17 cellular contexts compared by ENCODE assay signal in genomic region chr18:48093104-48093503, GRCh38.
DNase-seq lines count a peak whose midpoint lies in the region; ATAC-seq and TF ChIP-seq lines count a peak whose summit lies in the region.
"Had no signal": no experiment of that assay in that cellular context is flagged by ENCODE, and none has a peak within 500 bp of the region (broad histone marks: within the 10 kb centered on the region; RNA-seq: fewer than 3 reads in every experiment).

No MANE protein-coding gene starts in this region.

- no peaks in the 10 kb centered on the region for H3K36me3 Mint-ChIP-seq in T-helper 17 cell (ENCODE audit: low read depth)
- H3K36me3 Mint-ChIP-seq in stimulated activated effector memory CD8-positive, alpha-beta T cell treated with anti-CD3 and anti-CD28 coated beads, Interleukin-12 subunit alpha, Interleukin-12 subunit beta, amount 100 ng/mL, for 72 hours: no peaks in the 10 kb centered on the region
- no peaks in the 10 kb centered on the region for H3K36me3 Mint-ChIP-seq in T-cell
- H3K36me3 Mint-ChIP-seq: CD8-positive, alpha-beta T cell had no signal

- POLR2A ChIA-PET in OCI-LY7 (lab: Charles Lee): no interaction called here
- POLR2A ChIA-PET in T-cell (lab: Charles Lee): no interaction called here

- CTCF ChIA-PET in OCI-LY7 (lab: Charles Lee; ENCODE audit: unreplicated experiment) (no interaction called here), T-cell (lab: Charles Lee) (no interaction called here)

- no peak for TF ChIP-seq CTCF in OCI-LY7 (conservative IDR thresholded peaks at IDR 0.05; ENCODE audit: low read length)

- intact Hi-C loops in OCI-LY7 (cut with micrococcal nuclease; ENCODE audit: unreplicated experiment): no loop called here

- H3K79me2 ChIP-seq in OCI-LY7 (ENCODE audit: insufficient read depth, low read depth, low read length): no peaks in the 10 kb centered on the region

- H2AFZ ChIP-seq in OCI-LY7 (ENCODE audit: low read length): no peak overlapping the region

- H3K27ac ChIP-seq in OCI-LY7 (ENCODE audit: low read depth, low read length, poor library complexity, severe bottlenecking): no peak overlapping the region
- H3K27ac ChIP-seq: 22Rv1; A549; BLaER1 treated with 17β-estradiol and CSF1 and Interleukin-3, amounts not matched to agents 10 nM and 100 nM; C4-2B had no signal

- H3K4me1 Mint-ChIP-seq in T-helper 17 cell (peaks cover 1% of the 10 kb centered on the region), T-cell (no peaks in the 10 kb centered on the region)
- no peaks in the 10 kb centered on the region for H3K4me1 Mint-ChIP-seq in stimulated activated effector memory CD8-positive, alpha-beta T cell treated with anti-CD3 and anti-CD28 coated beads, Interleukin-12 subunit alpha, Interleukin-12 subunit beta, amount 100 ng/mL, for 72 hours
- H3K4me1 Mint-ChIP-seq: B cell had no signal

- no peak overlapping the region for H3K4me2 ChIP-seq in OCI-LY7 (ENCODE audit: low read length)
- H3K4me2 ChIP-seq: A549; BLaER1 treated with 17β-estradiol and CSF1 and Interleukin-3, amounts not matched to agents 10 nM and 100 nM had no signal

- H3K9me2 ChIP-seq in OCI-LY7 (ENCODE audit: insufficient read depth, low read length): no peaks in the 10 kb centered on the region

- H3K9me3 ChIP-seq in T-helper 17 cell (ENCODE audit: control insufficient read depth, low read length, poor library complexity, severe bottlenecking): no peaks in the 10 kb centered on the region
- no peaks in the 10 kb centered on the region for H3K9me3 ChIP-seq in OCI-LY7 (ENCODE audit: low read length)
- H3K9me3 ChIP-seq: A549; BLaER1 treated with 17β-estradiol and CSF1 and Interleukin-3, amounts not matched to agents 10 nM and 100 nM; Caco-2 had no signal

- H3K27ac Mint-ChIP-seq in T-helper 17 cell (no peak overlapping the region), T-cell (no peak overlapping the region)
- H3K27ac Mint-ChIP-seq in stimulated activated effector memory CD8-positive, alpha-beta T cell treated with anti-CD3 and anti-CD28 coated beads, Interleukin-12 subunit alpha, Interleukin-12 subunit beta, amount 100 ng/mL, for 72 hours: no peak overlapping the region
- H3K27ac Mint-ChIP-seq: B cell; CD4-positive, alpha-beta T cell; CD8-positive, alpha-beta T cell had no signal

- H3K27me3 Mint-ChIP-seq in T-helper 17 cell (peaks cover 19% of the 10 kb centered on the region), T-cell (peaks cover 6 to 8% of the 10 kb centered on the region in 2 donors)

- BruUV-seq in OCI-LY7 (replicated peaks; lab: Mats Ljungman, UMichigan): no TSS peak

- H4K20me1 ChIP-seq in OCI-LY7 (ENCODE audit: insufficient read depth, low read length): no peaks in the 10 kb centered on the region
- H4K20me1 ChIP-seq: BLaER1 treated with 17β-estradiol and CSF1 and Interleukin-3, amounts not matched to agents 10 nM and 100 nM had no signal

- H3K4me3 Mint-ChIP-seq in T-helper 17 cell (peak overlapping the region; percentile 6), T-cell (no peak overlapping the region)
- no peak overlapping the region for H3K4me3 Mint-ChIP-seq in stimulated activated effector memory CD8-positive, alpha-beta T cell treated with anti-CD3 and anti-CD28 coated beads, Interleukin-12 subunit alpha, Interleukin-12 subunit beta, amount 100 ng/mL, for 72 hours
- H3K4me3 Mint-ChIP-seq: B cell; CD4-positive, alpha-beta T cell; CD8-positive, alpha-beta T cell had no signal

- H3K36me3 ChIP-seq in OCI-LY7 (ENCODE audit: insufficient read depth, low read length): no peaks in the 10 kb centered on the region
- H3K36me3 ChIP-seq: BLaER1 treated with 17β-estradiol and CSF1 and Interleukin-3, amounts not matched to agents 10 nM and 100 nM had no signal

- H3K4me1 ChIP-seq in OCI-LY7 (ENCODE audit: insufficient read depth, low read length, poor library complexity, severe bottlenecking): no peaks in the 10 kb centered on the region
- H3K4me1 ChIP-seq: A549, Caco-2 had no signal

- ATAC-seq in T-helper 17 cell (no peak), left lobe of liver (no peak), T-cell (replicated peaks in 1 of 4) (no peak)
- ATAC-seq in stimulated activated effector memory CD8-positive, alpha-beta T cell treated with anti-CD3 and anti-CD28 coated beads, Interleukin-12 subunit alpha, Interleukin-12 subunit beta, amount 100 ng/mL, for 72 hours: peak; percentile 27
- ATAC-seq: A549; CD8-positive, alpha-beta T cell had no signal

- no peak overlapping the region for H3K4me3 ChIP-seq in OCI-LY7 (ENCODE audit: low read depth, low read length, poor library complexity, severe bottlenecking)
- H3K4me3 ChIP-seq: A549; BLaER1 treated with 17β-estradiol and CSF1 and Interleukin-3, amounts not matched to agents 10 nM and 100 nM had no signal

- no peaks in the 10 kb centered on the region for H3K9me3 Mint-ChIP-seq in stimulated activated effector memory CD8-positive, alpha-beta T cell treated with anti-CD3 and anti-CD28 coated beads, Interleukin-12 subunit alpha, Interleukin-12 subunit beta, amount 100 ng/mL, for 72 hours
- no peaks in the 10 kb centered on the region for H3K9me3 Mint-ChIP-seq in T-cell
- H3K9me3 Mint-ChIP-seq: CD4-positive, alpha-beta T cell; CD8-positive, alpha-beta T cell had no signal

- no peak for DNase-seq in T-helper 17 cell
- DNase-seq in left lobe of liver (ENCODE audit: low spot score): peak; percentile 23
- DNase-seq in stimulated activated effector memory CD8-positive, alpha-beta T cell treated with anti-CD3 and anti-CD28 coated beads, Interleukin-12 subunit alpha, Interleukin-12 subunit beta, amount 100 ng/mL, for 72 hours (ENCODE audit: low spot score in 2 of 2): no peak
- DNase-seq in OCI-LY7 (ENCODE audit: low spot score): no peak
- DNase-seq in SHP77 (lab: John Stamatoyannopoulos, UW): no peak
- DNase-seq in T-cell: no peak
- DNase-seq: AML-193; Caco-2; Calu3; CD4-positive, alpha-beta T cell; CD8-positive, alpha-beta T cell; GF-D8 had no signal
